ENCODE assay signal across 23 cellular contexts in genomic region chr7:115088938-115089337, GRCh38.
"Had no signal": no experiment of that assay in that cellular context is flagged by ENCODE, and none has a peak within 500 bp of the region (broad histone marks: within the 10 kb centered on the region; RNA-seq: fewer than 3 reads in every experiment).

No MANE protein-coding gene starts in this region.

- H3K9me3 ChIP-seq: adrenal gland, left lung, mucosa of descending colon, stomach, thoracic aorta, upper lobe of right lung had no signal

- DNase-seq: activated CD4-positive, alpha-beta T cell treated with anti-CD3 and anti-CD28 coated beads, Interleukin-2, amount 50 U/mL, for 4 hours; activated gamma-delta T cell; activated T-cell treated with anti-CD3 and anti-CD28 coated beads, Interleukin-2, amount 50 U/mL, for 72 hours; adrenal gland; effector memory CD8-positive, alpha-beta T cell; foreskin keratinocyte; hypothalamus; kidney; left lung; mammary epithelial cell; mucosa of descending colon; naive B cell; stimulated activated CD4-positive, alpha-beta T cell treated with anti-CD3 and anti-CD28 coated beads, Interleukin-4, amount 100 ng/mL, for 24 hours; stomach; upper lobe of right lung had no signal

- H3K36me3 Mint-ChIP-seq: activated naive CD4-positive, alpha-beta T cell treated with anti-CD3 and anti-CD28 coated beads, Interleukin-2, amount 50 U/mL, for 72 hours; naive B cell; stimulated activated effector memory CD8-positive, alpha-beta T cell treated with anti-CD3 and anti-CD28 coated beads, Interleukin-12 subunit alpha, Interleukin-12 subunit beta, amount 100 ng/mL, for 72 hours had no signal

- H3K27ac Mint-ChIP-seq: activated naive CD4-positive, alpha-beta T cell treated with anti-CD3 and anti-CD28 coated beads, Interleukin-2, amount 50 U/mL, for 72 hours; activated T-cell treated with anti-CD3 and anti-CD28 coated beads, Interleukin-2, amount 50 U/mL, for 72 hours; dendritic cell treated with granulocyte-macrophage colony-stimulating factor and Interleukin-4, amounts not matched to agents 40 ng/mL and 50 ng/mL, for 4 days; naive B cell; stimulated activated effector memory CD8-positive, alpha-beta T cell treated with anti-CD3 and anti-CD28 coated beads, Interleukin-12 subunit alpha, Interleukin-12 subunit beta, amount 100 ng/mL, for 72 hours; T-helper 2 cell treated with Interferon-gamma antibody and Interleukin-4, amounts not matched to agents 5 μg/mL and 100 μg/mL, for 36 hours had no signal

- H3K4me1 Mint-ChIP-seq: naive B cell; neural crest cell; stimulated activated effector memory CD8-positive, alpha-beta T cell treated with anti-CD3 and anti-CD28 coated beads, Interleukin-12 subunit alpha, Interleukin-12 subunit beta, amount 100 ng/mL, for 72 hours had no signal

- FAIRE-seq: kidney, TTC549 had no signal

- H3K4me3 Mint-ChIP-seq: activated T-cell treated with anti-CD3 and anti-CD28 coated beads, Interleukin-2, amount 50 U/mL, for 72 hours; dendritic cell treated with granulocyte-macrophage colony-stimulating factor and Interleukin-4, amounts not matched to agents 40 ng/mL and 50 ng/mL, for 4 days; effector memory CD8-positive, alpha-beta T cell; naive B cell; neural crest cell; stimulated activated effector memory CD8-positive, alpha-beta T cell treated with anti-CD3 and anti-CD28 coated beads, Interleukin-12 subunit alpha, Interleukin-12 subunit beta, amount 100 ng/mL, for 72 hours; T-helper 2 cell treated with Interferon-gamma antibody and Interleukin-4, amounts not matched to agents 5 μg/mL and 100 μg/mL, for 36 hours had no signal

- H3K27ac ChIP-seq: foreskin keratinocyte, left lung, stomach, thoracic aorta, upper lobe of right lung had no signal

- H3K27me3 Mint-ChIP-seq: dendritic cell treated with granulocyte-macrophage colony-stimulating factor and Interleukin-4, amounts not matched to agents 40 ng/mL and 50 ng/mL, for 4 days; naive B cell had no signal

- H3K36me3 ChIP-seq: adrenal gland, left lung, stomach, thoracic aorta, upper lobe of right lung had no signal

- H3K27me3 ChIP-seq: adrenal gland, foreskin keratinocyte, left lung, stomach, upper lobe of right lung had no signal

- H3K9me3 Mint-ChIP-seq: activated naive CD4-positive, alpha-beta T cell treated with anti-CD3 and anti-CD28 coated beads, Interleukin-2, amount 50 U/mL, for 72 hours; activated T-cell treated with anti-CD3 and anti-CD28 coated beads, Interleukin-2, amount 50 U/mL, for 72 hours; dendritic cell treated with granulocyte-macrophage colony-stimulating factor and Interleukin-4, amounts not matched to agents 40 ng/mL and 50 ng/mL, for 4 days; effector memory CD8-positive, alpha-beta T cell; neural crest cell; stimulated activated effector memory CD8-positive, alpha-beta T cell treated with anti-CD3 and anti-CD28 coated beads, Interleukin-12 subunit alpha, Interleukin-12 subunit beta, amount 100 ng/mL, for 72 hours; T-helper 2 cell treated with Interferon-gamma antibody and Interleukin-4, amounts not matched to agents 5 μg/mL and 100 μg/mL, for 36 hours had no signal

- ATAC-seq: activated naive CD4-positive, alpha-beta T cell treated with anti-CD3 and anti-CD28 coated beads, Interleukin-2, amount 50 U/mL, for 72 hours; activated T-cell treated with anti-CD3 and anti-CD28 coated beads, Interleukin-2, amount 50 U/mL, for 72 hours; effector memory CD8-positive, alpha-beta T cell; foreskin keratinocyte; left lung; mucosa of descending colon; sciatic nerve; stimulated activated effector memory CD8-positive, alpha-beta T cell treated with anti-CD3 and anti-CD28 coated beads, Interleukin-12 subunit alpha, Interleukin-12 subunit beta, amount 100 ng/mL, for 72 hours; upper lobe of right lung had no signal

- H3K4me3 ChIP-seq: adrenal gland, left lung, mucosa of descending colon, stomach, thoracic aorta, upper lobe of right lung had no signal
